In the genomic region with DNA sequence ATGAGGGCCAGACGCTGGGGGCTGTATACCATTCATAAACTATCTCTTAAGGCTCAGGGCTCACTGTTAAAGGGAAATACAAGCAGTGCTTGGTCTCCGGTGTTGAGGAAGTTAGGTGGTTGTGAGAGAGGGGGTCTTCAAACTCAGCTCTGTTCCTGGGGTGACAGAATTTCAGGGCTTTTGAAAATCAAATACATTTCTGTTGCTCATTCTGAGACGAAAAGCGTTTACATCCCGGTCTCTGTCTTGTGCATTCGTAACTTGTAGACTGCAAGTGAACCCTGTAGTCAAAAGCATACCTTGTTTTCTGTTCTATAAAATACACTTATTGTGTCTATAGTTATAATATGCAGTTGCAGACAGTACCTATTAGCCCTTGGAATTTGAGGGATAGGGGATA, we compare ENCODE assay signal across 9 cellular contexts. TPM values are rescaled to one million over a fixed set of nuclear protein-coding genes. Genes with fewer than 3 reads are reported as not detected.
A peak's percentile ranks its signal among the peaks of the same experiment; 100 is the strongest.
DNase-seq lines count a peak whose midpoint lies in the region; ATAC-seq and TF ChIP-seq lines count a peak whose summit lies in the region.
"Had no signal": no experiment of that assay in that cellular context is flagged by ENCODE, and none has a peak within 500 bp of the region (broad histone marks: within the 10 kb centered on the region; RNA-seq: fewer than 3 reads in every experiment).

No MANE protein-coding gene starts in this region.

- no peaks in the 10 kb centered on the region for H3K9me3 Mint-ChIP-seq in activated T-helper 17 cell treated with anti-CD3 and anti-CD28 coated beads, Interleukin-2, amount 50 U/mL, for 72 hours
- H3K9me3 Mint-ChIP-seq in immature natural killer cell, result no peaks in the 10 kb centered on the region

- H3K4me1 ChIP-seq in left ventricle myocardium inferior (peaks cover 87% of the 10 kb centered on the region), vagina (peaks cover 53% of the 10 kb centered on the region)

- H3K4me3 Mint-ChIP-seq in activated T-helper 17 cell treated with anti-CD3 and anti-CD28 coated beads, Interleukin-2, amount 50 U/mL, for 72 hours, result peak overlapping the region; percentile 82
- H3K4me3 Mint-ChIP-seq in immature natural killer cell, result peak overlapping the region; percentile 85 to 90 (median 86)

- peak overlapping the region; percentile 70 for H3K27ac Mint-ChIP-seq in activated T-helper 17 cell treated with anti-CD3 and anti-CD28 coated beads, Interleukin-2, amount 50 U/mL, for 72 hours
- peak overlapping the region; percentile 60 to 94 (median 90) for H3K27ac Mint-ChIP-seq in immature natural killer cell

- H3K27ac ChIP-seq in left ventricle myocardium inferior (replicated peaks), result peak overlapping the region; percentile 99
- peak overlapping the region; percentile 98 for H3K27ac ChIP-seq in vagina
- H3K27ac ChIP-seq: VCaP had no signal

- intact Hi-C loops in left ventricle myocardium inferior (cut with micrococcal nuclease), result loop anchor here (10.0 kb wide), 1 partner anchor 220 kb away; no protein-coding TSS in a partner anchor
- intact Hi-C loops in Right ventricle myocardium superior (cut with DNase I), result no loop called here
- intact Hi-C loops in vagina (cut with DNase I), result loop anchor here (5.0 kb wide), 1 partner anchor 87 kb away; no protein-coding TSS in a partner anchor

- H3K36me3 ChIP-seq in left ventricle myocardium inferior (peaks cover 5% of the 10 kb centered on the region), vagina (no peaks in the 10 kb centered on the region)

- TF ChIP-seq POLR2A in vagina (IDR thresholded peaks at IDR 0.05), result no peak

- H3K9me3 ChIP-seq in left ventricle myocardium inferior (replicated peaks) (no peaks in the 10 kb centered on the region), vagina (no peaks in the 10 kb centered on the region)

- peaks cover 53% of the 10 kb centered on the region for H3K4me1 Mint-ChIP-seq in activated T-helper 17 cell treated with anti-CD3 and anti-CD28 coated beads, Interleukin-2, amount 50 U/mL, for 72 hours
- peaks cover 73 to 84% of the 10 kb centered on the region in 2 donors for H3K4me1 Mint-ChIP-seq in immature natural killer cell

- ATAC-seq in Right ventricle myocardium superior (ENCODE audit: poor library complexity), result no peak
- ATAC-seq in activated T-helper 17 cell treated with anti-CD3 and anti-CD28 coated beads, Interleukin-2, amount 50 U/mL, for 72 hours (replicated peaks), result no peak
- ATAC-seq in GM18870 (IDR thresholded peaks at IDR 0.05; ENCODE audit: unreplicated experiment), result no peak
- no peak for ATAC-seq in left lobe of liver

- H3K4me3 ChIP-seq in left ventricle myocardium inferior (peak overlapping the region; percentile 78), vagina (peak overlapping the region; percentile 73 to 85)

- no peaks in the 10 kb centered on the region for H3K27me3 ChIP-seq in left ventricle myocardium inferior (ENCODE audit: low read depth)
- no peaks in the 10 kb centered on the region for H3K27me3 ChIP-seq in vagina

- no peak for TF ChIP-seq CTCF in left ventricle myocardium inferior (IDR thresholded peaks at IDR 0.05; ENCODE audit: borderline replicate concordance)
- TF ChIP-seq CTCF in vagina (IDR thresholded peaks at IDR 0.05), result no peak

- DNase-seq in left ventricle myocardium inferior (no peak), Right ventricle myocardium superior (no peak), immature natural killer cell (no peak), vagina (ENCODE audit: extremely low spot score in 2 of 2) (no peak), ureter (ENCODE audit: low spot score) (no peak), left lobe of liver (ENCODE audit: low spot score) (no peak)

- no peaks in the 10 kb centered on the region for H3K27me3 Mint-ChIP-seq in activated T-helper 17 cell treated with anti-CD3 and anti-CD28 coated beads, Interleukin-2, amount 50 U/mL, for 72 hours
- peaks cover 0 to 24% (median 0%) of the 10 kb centered on the region in 3 donors for H3K27me3 Mint-ChIP-seq in immature natural killer cell (ENCODE audit: low read depth in 3 of 3)

- peaks cover 5% of the 10 kb centered on the region for H3K36me3 Mint-ChIP-seq in activated T-helper 17 cell treated with anti-CD3 and anti-CD28 coated beads, Interleukin-2, amount 50 U/mL, for 72 hours (ENCODE audit: low read depth)
- H3K36me3 Mint-ChIP-seq in immature natural killer cell, result no peaks in the 10 kb centered on the region

RNA-seq across cellular contexts. Expression of a gene that starts 1.7 kb away (rescaled TPM):
- total RNA-seq in left ventricle myocardium inferior, result 56.8 TPM
- 46.6 TPM for total RNA-seq in Right ventricle myocardium superior
- 10 to 100 TPM in 1 of 2 donors, 1 to 10 TPM in 1; 7.0 to 11.0 TPM for total RNA-seq in activated T-helper 17 cell treated with anti-CD3 and anti-CD28 coated beads, Interleukin-2, amount 50 U/mL, for 72 hours
- 10 to 100 TPM; 17.0 to 41.3 (median 30.2) TPM for polyA plus RNA-seq in immature natural killer cell
- 65.8 TPM for total RNA-seq in vagina
- total RNA-seq in ureter, result 42.3 TPM
- 3.4 TPM for total RNA-seq in left lobe of liver
